ENCODE assay signal across 24 cellular contexts in the genomic region with DNA sequence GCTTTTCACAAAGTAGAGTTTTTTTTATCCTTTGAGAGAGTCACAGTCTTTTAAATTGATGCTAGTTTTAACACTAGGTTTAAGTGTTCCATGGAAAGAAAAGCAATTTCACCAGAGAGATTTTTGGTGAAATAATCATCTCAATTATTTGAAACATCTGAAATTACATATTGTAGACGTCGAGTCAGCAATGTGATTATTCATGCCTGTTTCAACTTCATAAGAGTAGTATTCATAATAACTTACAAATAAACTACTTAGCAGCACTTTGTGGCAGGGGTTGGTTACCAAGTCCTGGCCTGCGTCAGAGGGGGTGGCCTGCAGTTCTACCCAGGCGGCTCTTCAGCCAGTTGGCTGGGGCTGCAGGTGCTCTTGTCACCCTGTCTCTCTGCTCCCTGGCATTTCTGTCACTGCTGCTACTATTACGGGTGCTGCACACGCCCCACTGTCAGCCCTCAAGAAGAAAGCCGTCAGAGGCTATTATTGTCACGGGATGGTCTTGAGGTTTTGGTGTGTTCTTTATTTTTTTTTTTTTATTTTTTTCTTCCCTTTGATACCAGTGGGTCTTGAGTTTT. TPM values are rescaled to one million over a fixed set of nuclear protein-coding genes. Genes with fewer than 3 reads are reported as not detected.
DNase-seq lines count a peak whose midpoint lies in the region; ATAC-seq, FAIRE-seq and TF ChIP-seq lines count a peak whose summit lies in the region.
"Had no signal": no experiment of that assay in that cellular context is flagged by ENCODE, and none has a peak within 500 bp of the region (broad histone marks: within the 10 kb centered on the region; RNA-seq: fewer than 3 reads in every experiment).

No MANE protein-coding gene starts in this region.

- POLR2A ChIA-PET in T-cell (lab: Charles Lee): interaction anchor here (0.6 to 0.7 kb wide), 3 partner anchors 15 to 135 kb away, joined by 3 to 5 read pairs (median 4); no protein-coding TSS in a partner anchor

- TF ChIP-seq POLR2A in gastrocnemius medialis (IDR thresholded peaks at IDR 0.05): no peak

- H3K4me3 ChIP-seq in gastrocnemius medialis (no peak overlapping the region), pancreas (no peak overlapping the region)
- no peak overlapping the region for H3K4me3 ChIP-seq in effector memory CD4-positive, alpha-beta T cell (ENCODE audit: insufficient read depth, low read depth, low read length, poor library complexity, severe bottlenecking)
- H3K4me3 ChIP-seq: GM12878, upper lobe of right lung had no signal

- no peaks in the 10 kb centered on the region for H3K27me3 Mint-ChIP-seq in T-cell

- TF ChIP-seq CTCF in gastrocnemius medialis (IDR thresholded peaks at IDR 0.05 in 4 of 5, conservative IDR thresholded peaks at IDR 0.05 in 1 of 5): no peak
- TF ChIP-seq CTCF in pancreas (IDR thresholded peaks at IDR 0.05): no peak

- DNase-seq in activated CD4-positive, CD25-positive, alpha-beta regulatory T cell (lab: John Stamatoyannopoulos, UW): no peak
- DNase-seq in T-cell (peak in 24 of 34 experiments; percentile 2 to 64 (median 15)), left cardiac atrium (peak; percentile 47), gastrocnemius medialis (peak; percentile 69 to 85), pancreas (no peak)
- DNase-seq in effector memory CD4-positive, alpha-beta T cell: no peak
- DNase-seq: 8988T; activated CD8-positive, alpha-beta memory T cell treated with anti-CD3 and anti-CD28 coated beads for 24 hours; C1 segment of cervical spinal cord; caudate nucleus; DMS 273 treated with DMSO at 0.1 percent for 48 hours; erythroblast; GF-D8; NCI-H1436; NCI-H774; OCI-M1; SHP77 treated with DMSO at 0.1 percent for 48 hours; stimulated activated CD4-positive, alpha-beta T cell treated with anti-CD3 and anti-CD28 coated beads, Interleukin-4, amount 100 ng/mL, for 1 hour; T-helper 2 cell; upper lobe of right lung had no signal

- peaks cover 26 to 36% (median 35%) of the 10 kb centered on the region in 3 donors for H3K4me1 Mint-ChIP-seq in T-cell

- H3K36me3 ChIP-seq in gastrocnemius medialis (peaks cover 0 to 3% of the 10 kb centered on the region in 2 donors), pancreas (no peaks in the 10 kb centered on the region)
- H3K36me3 ChIP-seq in effector memory CD4-positive, alpha-beta T cell (ENCODE audit: control insufficient read depth, insufficient read depth, low read length): peaks cover 43% of the 10 kb centered on the region
- H3K36me3 ChIP-seq: upper lobe of right lung had no signal

- FAIRE-seq in pancreas (lab: Jason Lieb, UNC): no peak
- FAIRE-seq: GM12878 had no signal

- peak; percentile 55 to 74 for ATAC-seq in activated CD4-positive, CD25-positive, alpha-beta regulatory T cell treated with anti-CD3 and anti-CD28 coated beads, Interleukin-2, amount 50 U/mL, for 24 hours
- ATAC-seq in T-cell (replicated peaks in 1 of 4) (peak in 2 of 4 experiments; percentile 29 to 91), left cardiac atrium (peak; percentile 88 to 97), gastrocnemius medialis (peak; percentile 85 to 97), pancreas (no peak), esophagus mucosa (no peak)
- ATAC-seq: GM12878, upper lobe of right lung had no signal

- H3K36me3 Mint-ChIP-seq in T-cell: peaks cover 44% of the 10 kb centered on the region

- in situ Hi-C loops in gastrocnemius medialis (cut with MboI; ENCODE audit: low sequenced_read_pairs in 4 of 4): no loop called here

- peaks cover 21 to 38% of the 10 kb centered on the region in 2 donors for H3K4me1 ChIP-seq in gastrocnemius medialis
- H3K4me1 ChIP-seq in pancreas: no peaks in the 10 kb centered on the region
- no peaks in the 10 kb centered on the region for H3K4me1 ChIP-seq in effector memory CD4-positive, alpha-beta T cell (ENCODE audit: control insufficient read depth, insufficient read depth, low read length, poor library complexity, severe bottlenecking)

- CTCF ChIA-PET in T-cell (lab: Charles Lee): no interaction called here

- no peak overlapping the region for H3K4me3 Mint-ChIP-seq in T-cell

- H3K27ac ChIP-seq in gastrocnemius medialis (peak overlapping the region; percentile 69 to 85 (median 82)), pancreas (no peak overlapping the region)
- no peak overlapping the region for H3K27ac ChIP-seq in effector memory CD4-positive, alpha-beta T cell (ENCODE audit: insufficient read depth, low read length, poor library complexity, severe bottlenecking)
- H3K27ac ChIP-seq: HL-60, upper lobe of right lung had no signal

- H3K9me3 ChIP-seq in gastrocnemius medialis (no peaks in the 10 kb centered on the region), pancreas (no peaks in the 10 kb centered on the region)
- H3K9me3 ChIP-seq in effector memory CD4-positive, alpha-beta T cell (ENCODE audit: control insufficient read depth, low read length): no peaks in the 10 kb centered on the region
- H3K9me3 ChIP-seq: upper lobe of right lung had no signal

- H3K27me3 ChIP-seq in gastrocnemius medialis (no peaks in the 10 kb centered on the region), pancreas (no peaks in the 10 kb centered on the region)
- no peaks in the 10 kb centered on the region for H3K27me3 ChIP-seq in effector memory CD4-positive, alpha-beta T cell (replicated peaks; ENCODE audit: control insufficient read depth, insufficient read depth, low read length, poor library complexity, severe bottlenecking)
- H3K27me3 ChIP-seq: upper lobe of right lung had no signal

- intact Hi-C loops in left cardiac atrium (cut with DNase I): no loop called here
- intact Hi-C loops in gastrocnemius medialis (cut with DNase I; ENCODE audit: low total_unique reads): no loop called here
- intact Hi-C loops in pancreas (cut with DNase I): no loop called here

- no peak overlapping the region for H3K27ac Mint-ChIP-seq in T-cell

- no peaks in the 10 kb centered on the region for H3K9me3 Mint-ChIP-seq in T-cell

- 95 to 98% methylated on average over 8 of the region's 8 CpGs for WGBS in pancreas, 2 donors

RNA-seq across cellular contexts. Expression of a gene that starts 50.4 kb away (rescaled TPM):
- 10 to 100 TPM; 54.5 to 83.2 (median 69.5) TPM for total RNA-seq in T-cell
- total RNA-seq in left cardiac atrium: 10 to 100 TPM; 12.0 to 12.4 TPM
- 10 to 100 TPM in 3 of 4 donors, 1 to 10 TPM in 1; 9.9 to 24.8 (median 12.9) TPM for total RNA-seq in gastrocnemius medialis
- 10 to 100 TPM in 2 of 6 donors, 1 to 10 TPM in 4; 6.7 to 12.9 (median 7.7) TPM for total RNA-seq in pancreas
- polyA plus RNA-seq in pancreas: 1 to 10 TPM; 3.2 to 6.7 TPM
- 34.4 TPM for total RNA-seq in esophagus mucosa

Comparison
In these comparisons a context has a peak if more than half of its experiments do, and no peak if none do; other contexts are left out.
1. ATAC-seq: peak in activated CD4-positive, CD25-positive, alpha-beta regulatory T cell treated with anti-CD3 and anti-CD28 coated beads, Interleukin-2, amount 50 U/mL, for 24 hours (2 of 2), left cardiac atrium (2 of 2) and gastrocnemius medialis (2 of 2); none in pancreas (0 of 4) and esophagus mucosa (single experiment).
2. DNase-seq: peak in T-cell (24 of 34), left cardiac atrium (single experiment) and gastrocnemius medialis (2 of 2); none in activated CD4-positive, CD25-positive, alpha-beta regulatory T cell (0 of 4), pancreas (0 of 6) and effector memory CD4-positive, alpha-beta T cell (0 of 3).
3. H3K27ac ChIP-seq: peak in gastrocnemius medialis (4 of 4); none in pancreas (0 of 4) and effector memory CD4-positive, alpha-beta T cell (single experiment).